29 cellular contexts compared by ENCODE assay signal in the genomic region with DNA sequence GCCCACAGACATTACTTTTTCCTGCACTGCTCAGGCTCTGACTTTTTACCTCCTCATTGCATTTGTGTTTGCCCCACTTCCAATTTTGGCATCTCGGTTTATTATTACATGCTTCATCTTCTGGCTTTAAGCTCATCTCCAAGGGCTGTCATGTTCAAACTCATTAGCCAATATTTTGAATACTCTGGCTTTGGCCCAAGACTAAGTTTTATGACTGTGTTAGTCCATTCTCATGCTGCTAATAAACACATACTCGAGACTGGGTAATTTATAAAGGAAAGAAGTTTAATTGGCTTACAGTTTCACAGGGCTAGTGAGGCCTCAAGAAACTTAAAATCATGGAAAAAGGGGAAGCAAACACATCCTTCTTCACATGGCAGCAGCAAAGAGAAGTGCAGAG.
DNase-seq lines count a peak whose midpoint lies in the region; ATAC-seq, FAIRE-seq and TF ChIP-seq lines count a peak whose summit lies in the region.
"Had no signal": no experiment of that assay in that cellular context is flagged by ENCODE, and none has a peak within 500 bp of the region (broad histone marks: within the 10 kb centered on the region; RNA-seq: fewer than 3 reads in every experiment).

No MANE protein-coding gene starts in this region.

- no peaks in the 10 kb centered on the region for H3K9me3 ChIP-seq in A673 (ENCODE audit: low read depth, low read length, poor library complexity, severe bottlenecking)
- H3K9me3 ChIP-seq: BE2C had no signal

- TF ChIP-seq CTCF in A673 (conservative IDR thresholded peaks at IDR 0.05; ENCODE audit: low read depth, low read length) (no peak), fibroblast of mammary gland (conservative IDR thresholded peaks at IDR 0.05; ENCODE audit: control insufficient read depth, insufficient read depth, low read depth, low read length) (no peak), progenitor cell of endocrine pancreas (IDR thresholded peaks at IDR 0.05; ENCODE audit: unreplicated experiment) (no peak), D721Med (IDR thresholded peaks at IDR 0.05; ENCODE audit: insufficient read depth, missing control alignments) (no peak)

- DNase-seq in NCI-H1105 treated with DMSO at 0.1 percent for 48 hours (lab: John Stamatoyannopoulos, UW): peak; percentile 21
- no peak for DNase-seq in NCI-H1105 (lab: John Stamatoyannopoulos, UW)
- peak; percentile 68 for DNase-seq in A673 (ENCODE audit: low spot score)
- DNase-seq in fibroblast of mammary gland (ENCODE audit: low read depth): peak; percentile 20
- no peak for DNase-seq in progenitor cell of endocrine pancreas (ENCODE audit: low spot score, unreplicated experiment)
- no peak for DNase-seq in NK-92 (lab: John Stamatoyannopoulos, UW; ENCODE audit: unreplicated experiment)
- no peak for DNase-seq in D721Med (ENCODE audit: insufficient read length, low spot score)
- DNase-seq: ACHN; BE2C; CD8-positive, alpha-beta memory T cell; DMS79 treated with DMSO at 0.1 percent for 48 hours; GF-D8; HCEC 1CT; NCI-H1092; NCI-H1436 treated with DMSO at 0.1 percent for 48 hours; NCI-H187 treated with DMSO at 0.1 percent for 48 hours; NCI-H446; NCI-H526; SIG-M5 had no signal

- H3K4me3 ChIP-seq in A673 (ENCODE audit: low read depth, low read length, poor library complexity, severe bottlenecking): no peak overlapping the region
- no peak overlapping the region for H3K4me3 ChIP-seq in fibroblast of mammary gland (ENCODE audit: control insufficient read depth, low read depth, low read length)
- H3K4me3 ChIP-seq: SK-N-MC had no signal

- CTCF ChIA-PET in A673 (lab: Charles Lee): no interaction called here

- POLR2A ChIA-PET in A673 (lab: Charles Lee; ENCODE audit: low non-redundant PET): no interaction called here

- no peak overlapping the region for H3K4me3 Mint-ChIP-seq in progenitor cell of endocrine pancreas (ENCODE audit: low read depth)
- H3K4me3 Mint-ChIP-seq: CD14-positive monocyte; CD8-positive, alpha-beta memory T cell had no signal

- H3K27me3 Mint-ChIP-seq in progenitor cell of endocrine pancreas: peaks cover 3% of the 10 kb centered on the region

- H3K36me3 ChIP-seq in A673 (ENCODE audit: insufficient read depth, low read length, poor library complexity, severe bottlenecking): no peaks in the 10 kb centered on the region
- H3K36me3 ChIP-seq: BE2C had no signal

- H3K36me3 Mint-ChIP-seq in progenitor cell of endocrine pancreas (ENCODE audit: insufficient read depth): peaks cover 3% of the 10 kb centered on the region
- H3K36me3 Mint-ChIP-seq: CD14-positive monocyte, IgD-negative memory B cell had no signal

- H3K27ac ChIP-seq in A673 (ENCODE audit: low read depth, low read length, poor library complexity, severe bottlenecking): no peak overlapping the region
- H3K27ac ChIP-seq: 22Rv1, HL-60, RWPE1, SK-N-MC had no signal

- peaks cover 16% of the 10 kb centered on the region for H3K9me3 Mint-ChIP-seq in progenitor cell of endocrine pancreas (ENCODE audit: low read depth)

- no peak for ATAC-seq in HG02759 (IDR thresholded peaks at IDR 0.05; ENCODE audit: unreplicated experiment)
- ATAC-seq: Panc1 had no signal

- peaks cover 13% of the 10 kb centered on the region for H3K27me3 ChIP-seq in A673 (replicated peaks; ENCODE audit: insufficient read depth, low read depth, low read length, poor library complexity)
- H3K27me3 ChIP-seq: BE2C had no signal

- peak overlapping the region; percentile 63 for H3K27ac Mint-ChIP-seq in progenitor cell of endocrine pancreas
- H3K27ac Mint-ChIP-seq: CD14-positive monocyte; CD8-positive, alpha-beta memory T cell; IgD-negative memory B cell had no signal

- H3K4me1 ChIP-seq in A673 (ENCODE audit: insufficient read depth, low read length, poor library complexity, severe bottlenecking): peaks cover 10% of the 10 kb centered on the region

- H3K4me1 Mint-ChIP-seq in progenitor cell of endocrine pancreas (ENCODE audit: low read depth): peaks cover 11% of the 10 kb centered on the region
- H3K4me1 Mint-ChIP-seq: CD14-positive monocyte; CD8-positive, alpha-beta memory T cell; IgD-negative memory B cell had no signal

- no peak for FAIRE-seq in D721Med (lab: Jason Lieb, UNC)
- FAIRE-seq: GM12891, H1 had no signal

- no TSS peak for BruUV-seq in A673 (replicated peaks; lab: Mats Ljungman, UMichigan)

- intact Hi-C loops in A673 (cut with micrococcal nuclease; ENCODE audit: unreplicated experiment): no loop called here

Comparison
In these comparisons a context has a peak if more than half of its experiments do, and no peak if none do; other contexts are left out.
1. DNase-seq: peak in NCI-H1105 treated with DMSO at 0.1 percent for 48 hours (single experiment), A673 (single experiment) and fibroblast of mammary gland (single experiment); none in NCI-H1105 (single experiment), progenitor cell of endocrine pancreas (single experiment), NK-92 (single experiment) and D721Med (single experiment).